ENCODE assay signal across 8 cellular contexts in the genomic region with DNA sequence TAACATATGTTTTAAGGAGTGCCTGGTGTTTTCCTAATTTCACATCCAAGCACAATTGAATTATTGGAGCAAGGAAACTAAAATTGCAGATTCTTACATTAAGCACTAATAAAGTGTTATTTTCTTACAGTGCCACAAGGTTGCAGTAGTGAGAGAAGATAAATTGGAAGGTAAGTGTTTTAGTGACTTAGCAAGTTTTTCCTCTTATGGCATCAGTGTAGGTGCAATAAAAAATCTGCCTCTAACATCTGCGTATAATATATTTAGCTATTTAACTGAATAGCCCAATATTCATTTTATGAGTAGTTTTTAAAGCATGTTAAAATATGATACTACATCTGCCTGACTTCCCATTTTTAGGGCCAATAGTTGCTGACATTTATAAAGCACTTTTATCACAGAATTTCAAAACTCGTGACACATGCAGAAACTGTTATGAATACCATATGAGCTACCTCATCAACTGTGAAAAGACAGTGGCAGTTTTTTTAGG. TPM values are rescaled to one million over a fixed set of nuclear protein-coding genes. Genes with fewer than 3 reads are reported as not detected.
A peak's percentile ranks its signal among the peaks of the same experiment; 100 is the strongest.
DNase-seq lines count a peak whose midpoint lies in the region; ATAC-seq lines count a peak whose summit lies in the region.

No MANE protein-coding gene starts in this region.

- H3K4me3 ChIP-seq in skeletal muscle cell (ENCODE audit: low read depth, low read length): no peak overlapping the region

- peak; percentile 14 for DNase-seq in NCI-H748 (lab: John Stamatoyannopoulos, UW; ENCODE audit: unreplicated experiment)
- DNase-seq in NCI-H748 treated with DMSO at 0.1 percent for 48 hours (lab: John Stamatoyannopoulos, UW): no peak
- DNase-seq in SK-MEL-5 (ENCODE audit: low read depth, low spot score): peak; percentile 75
- DNase-seq in globus pallidus (ENCODE audit: low spot score): peak; percentile 33
- DNase-seq in skeletal muscle cell (ENCODE audit: low read depth): peak; percentile 39
- no peak for DNase-seq in ecto neural progenitor cell (ENCODE audit: low spot score)

- in situ Hi-C loops in SK-MEL-5 (cut with HindIII; ENCODE audit: low pct_unique_long_range_greater_than_20kb, low sequenced_read_pairs): loop anchor here (25.0 kb wide), 1 partner anchor 126 kb away; the partner anchor contains the start of genes CHRDL2 and RNF169

- no peak for ATAC-seq in GM21576 (IDR thresholded peaks at IDR 0.05; ENCODE audit: unreplicated experiment)
- ATAC-seq in GM18519 (IDR thresholded peaks at IDR 0.05; ENCODE audit: low FRiP score, unreplicated experiment): no peak

RNA-seq across cellular contexts. Expression of gene POLD3, which starts 19.0 kb away (rescaled TPM):
- total RNA-seq in SK-MEL-5 (2014; rRNA removed; shearing (Covaris generic)): 16.1 and 17.5 TPM in 2 replicates
- 11.7 and 14.0 TPM in 2 replicates for polyA plus RNA-seq in SK-MEL-5 (2015; cell fraction: cytosol; rRNA removed)
- 76.8 and 78.6 TPM in 2 replicates for polyA plus RNA-seq in SK-MEL-5 (2015; cell fraction: nucleus; rRNA removed)

Comparison
In these comparisons a context has a peak if more than half of its experiments do, and no peak if none do; other contexts are left out.
1. DNase-seq: peak in NCI-H748 (single experiment), SK-MEL-5 (single experiment), globus pallidus (single experiment) and skeletal muscle cell (single experiment); none in NCI-H748 treated with DMSO at 0.1 percent for 48 hours (single experiment) and ecto neural progenitor cell (single experiment).